Comparison of ENCODE assay signal across 15 cellular contexts in genomic region chr7:13414661-13415105, GRCh38.
A peak's percentile ranks its signal among the peaks of the same experiment; 100 is the strongest.
DNase-seq lines count a peak whose midpoint lies in the region; ATAC-seq, FAIRE-seq and TF ChIP-seq lines count a peak whose summit lies in the region.
"Had no signal": no experiment of that assay in that cellular context is flagged by ENCODE, and none has a peak within 500 bp of the region (broad histone marks: within the 10 kb centered on the region; RNA-seq: fewer than 3 reads in every experiment).

No MANE protein-coding gene starts in this region.

- H3K27me3 ChIP-seq in K562 (ENCODE audit: control insufficient read depth in 2 of 2, insufficient read depth in 2 of 2, low read length in 2 of 2) = no peaks in the 10 kb centered on the region
- H3K27me3 ChIP-seq: BLaER1 treated with 17β-estradiol and CSF1 and Interleukin-3, amounts not matched to agents 10 nM and 100 nM; gastroesophageal sphincter had no signal

- TF ChIP-seq POLR2A in K562 (conservative IDR thresholded peaks at IDR 0.05) = no peak

- in situ Hi-C loops in K562 (cut with MboI) = no loop called here

- no peak for ATAC-seq in K562
- ATAC-seq in GM19023 (IDR thresholded peaks at IDR 0.05; ENCODE audit: unreplicated experiment) = no peak
- no peak for ATAC-seq in HG03108 (IDR thresholded peaks at IDR 0.05; ENCODE audit: unreplicated experiment)
- ATAC-seq: gastroesophageal sphincter; stimulated activated naive B cell treated with anti-CD40 and anti-IgM and Interleukin-4, amounts not matched to agents 10 μg/mL and 1 μg/mL and 100 μg/mL, for 72 hours had no signal

- no peak overlapping the region for H3K4me3 Mint-ChIP-seq in activated CD4-positive, alpha-beta memory T cell treated with anti-CD3 and anti-CD28 coated beads for 36 hours
- no peak overlapping the region for H3K4me3 Mint-ChIP-seq in mesothelial cell of epicardium
- H3K4me3 Mint-ChIP-seq: activated CD4-positive, alpha-beta T cell treated with anti-CD3 and anti-CD28 coated beads, Interleukin-2, amount 10 ng/mL, durations not matched to agents 24 days and 14 days; dendritic cell treated with granulocyte-macrophage colony-stimulating factor and Interleukin-4, amounts not matched to agents 40 ng/mL and 50 ng/mL, for 4 days; stimulated activated naive B cell treated with anti-CD40 and anti-IgM and Interleukin-4, amounts not matched to agents 10 μg/mL and 1 μg/mL and 100 μg/mL, for 72 hours had no signal

- H3K9ac ChIP-seq in K562 (ENCODE audit: insufficient read depth in 1 of 2, low read depth in 2 of 2, low read length in 2 of 2) = no peak overlapping the region
- H3K9ac ChIP-seq: BLaER1 treated with 17β-estradiol and CSF1 and Interleukin-3, amounts not matched to agents 10 nM and 100 nM had no signal

- no peaks in the 10 kb centered on the region for H3K4me1 Mint-ChIP-seq in activated CD4-positive, alpha-beta memory T cell treated with anti-CD3 and anti-CD28 coated beads for 36 hours (ENCODE audit: low read depth)
- no peaks in the 10 kb centered on the region for H3K4me1 Mint-ChIP-seq in mesothelial cell of epicardium
- H3K4me1 Mint-ChIP-seq: activated CD4-positive, alpha-beta T cell treated with anti-CD3 and anti-CD28 coated beads, Interleukin-2, amount 10 ng/mL, durations not matched to agents 24 days and 14 days; stimulated activated naive B cell treated with anti-CD40 and anti-IgM and Interleukin-4, amounts not matched to agents 10 μg/mL and 1 μg/mL and 100 μg/mL, for 72 hours had no signal

- CTCF ChIA-PET in K562 (lab: Yijun Ruan, JAX; ENCODE audit: low intra/inter-chr PET ratio) = no interaction called here
- CTCF ChIA-PET in activated CD4-positive, alpha-beta memory T cell treated with anti-CD3 and anti-CD28 coated beads for 36 hours (lab: Charles Lee) = no interaction called here

- H3K27me3 Mint-ChIP-seq in activated CD4-positive, alpha-beta memory T cell treated with anti-CD3 and anti-CD28 coated beads for 36 hours = no peaks in the 10 kb centered on the region
- H3K27me3 Mint-ChIP-seq in mesothelial cell of epicardium (ENCODE audit: low read depth) = no peaks in the 10 kb centered on the region
- H3K27me3 Mint-ChIP-seq: activated CD4-positive, alpha-beta T cell treated with anti-CD3 and anti-CD28 coated beads, Interleukin-2, amount 10 ng/mL, durations not matched to agents 24 days and 14 days; dendritic cell treated with granulocyte-macrophage colony-stimulating factor and Interleukin-4, amounts not matched to agents 40 ng/mL and 50 ng/mL, for 4 days; stimulated activated naive B cell treated with anti-CD40 and anti-IgM and Interleukin-4, amounts not matched to agents 10 μg/mL and 1 μg/mL and 100 μg/mL, for 72 hours had no signal

- H3K27ac ChIP-seq in K562 (ENCODE audit: extremely low read depth, low read depth, low read length) = no peak overlapping the region
- H3K27ac ChIP-seq: BLaER1 treated with 17β-estradiol and CSF1 and Interleukin-3, amounts not matched to agents 10 nM and 100 nM; gastroesophageal sphincter had no signal

- no peak for TF ChIP-seq EP300 in K562 (IDR thresholded peaks at IDR 0.05; ENCODE audit: low read length)

- H3K4me1 ChIP-seq in K562 (replicated peaks in 1 of 2; ENCODE audit: control insufficient read depth in 2 of 2, insufficient read depth in 2 of 2, low read length in 2 of 2) = no peaks in the 10 kb centered on the region

- no peak for TF ChIP-seq RAD21 in K562 (CRISPR knock-in tag; conservative IDR thresholded peaks at IDR 0.05 in 1 of 2, IDR thresholded peaks at IDR 0.05 in 1 of 2)

- intact Hi-C loops in K562 (cut with micrococcal nuclease) = no loop called here
- intact Hi-C loops in activated CD4-positive, alpha-beta memory T cell treated with anti-CD3 and anti-CD28 coated beads for 36 hours (cut with micrococcal nuclease) = no loop called here

- no peak overlapping the region for H3K27ac Mint-ChIP-seq in activated CD4-positive, alpha-beta memory T cell treated with anti-CD3 and anti-CD28 coated beads for 36 hours
- H3K27ac Mint-ChIP-seq in mesothelial cell of epicardium = no peak overlapping the region
- H3K27ac Mint-ChIP-seq: activated CD4-positive, alpha-beta T cell treated with anti-CD3 and anti-CD28 coated beads, Interleukin-2, amount 10 ng/mL, durations not matched to agents 24 days and 14 days; dendritic cell treated with granulocyte-macrophage colony-stimulating factor and Interleukin-4, amounts not matched to agents 40 ng/mL and 50 ng/mL, for 4 days; stimulated activated naive B cell treated with anti-CD40 and anti-IgM and Interleukin-4, amounts not matched to agents 10 μg/mL and 1 μg/mL and 100 μg/mL, for 72 hours had no signal

- POLR2A ChIA-PET in K562 (lab: Yijun Ruan, JAX) = no interaction called here
- POLR2A ChIA-PET in activated CD4-positive, alpha-beta memory T cell treated with anti-CD3 and anti-CD28 coated beads for 36 hours (lab: Charles Lee) = no interaction called here

- BruUV-seq in K562 (replicated peaks; lab: Mats Ljungman, UMichigan) = no TSS peak

- no peak for FAIRE-seq in K562 (lab: Jason Lieb, UNC)

- H3K9me3 Mint-ChIP-seq in activated CD4-positive, alpha-beta memory T cell treated with anti-CD3 and anti-CD28 coated beads for 36 hours = peaks cover 3% of the 10 kb centered on the region
- peaks cover 13% of the 10 kb centered on the region for H3K9me3 Mint-ChIP-seq in mesothelial cell of epicardium
- H3K9me3 Mint-ChIP-seq: activated CD4-positive, alpha-beta T cell treated with anti-CD3 and anti-CD28 coated beads, Interleukin-2, amount 10 ng/mL, durations not matched to agents 24 days and 14 days had no signal

- H3K4me3 ChIP-seq in K562 = no peak overlapping the region
- H3K4me3 ChIP-seq: BLaER1 treated with 17β-estradiol and CSF1 and Interleukin-3, amounts not matched to agents 10 nM and 100 nM; gastroesophageal sphincter had no signal

- no peaks in the 10 kb centered on the region for H3K36me3 ChIP-seq in K562 (ENCODE audit: control insufficient read depth, insufficient read depth, low read length)
- H3K36me3 ChIP-seq: BLaER1 treated with 17β-estradiol and CSF1 and Interleukin-3, amounts not matched to agents 10 nM and 100 nM; gastroesophageal sphincter had no signal

- no peaks in the 10 kb centered on the region for H3K9me1 ChIP-seq in K562 (ENCODE audit: control insufficient read depth, insufficient read depth, low read length)

- TF ChIP-seq CTCF in K562 (IDR thresholded peaks at IDR 0.05 in 2 of 3, conservative IDR thresholded peaks at IDR 0.05 in 1 of 3; ENCODE audit: insufficient read depth in 2 of 3, low read depth in 1 of 3, low read length in 3 of 3) (no peak), mesothelial cell of epicardium (IDR thresholded peaks at IDR 0.05; ENCODE audit: unreplicated experiment) (no peak)

- H3K36me3 Mint-ChIP-seq in activated CD4-positive, alpha-beta memory T cell treated with anti-CD3 and anti-CD28 coated beads for 36 hours = no peaks in the 10 kb centered on the region
- peaks cover 2% of the 10 kb centered on the region for H3K36me3 Mint-ChIP-seq in mesothelial cell of epicardium

- peak; percentile 65 for DNase-seq in DMS 273 treated with DMSO at 0.1 percent for 48 hours (lab: John Stamatoyannopoulos, UW)
- peak; percentile 48 for DNase-seq in NAMALWA (ENCODE audit: low spot score)
- no peak for DNase-seq in K562 (ENCODE audit: extremely low read depth in 1 of 4, low spot score in 3 of 4)
- peak; percentile 5 for DNase-seq in kidney glomerular epithelial cell (lab: John Stamatoyannopoulos, UW)
- DNase-seq in activated CD4-positive, alpha-beta memory T cell treated with anti-CD3 and anti-CD28 coated beads for 36 hours = no peak
- no peak for DNase-seq in mesothelial cell of epicardium (ENCODE audit: low spot score in 2 of 2, unreplicated experiment in 2 of 2)
- DNase-seq: activated CD4-positive, alpha-beta T cell treated with anti-CD3 and anti-CD28 coated beads, Interleukin-2, amount 10 ng/mL, durations not matched to agents 24 days and 14 days; NCI-H526 treated with DMSO at 0.1 percent for 48 hours; stimulated activated CD4-positive, alpha-beta T cell treated with anti-CD3 and anti-CD28 coated beads, Interleukin-2, amount 100 ng/mL, for 24 hours; stimulated activated naive B cell treated with anti-CD40 and anti-IgM and Interleukin-4, amounts not matched to agents 10 μg/mL and 1 μg/mL and 100 μg/mL, for 72 hours had no signal

- no peak overlapping the region for H2AFZ ChIP-seq in K562 (ENCODE audit: low read depth, low read length)

- H3K79me2 ChIP-seq in K562 (ENCODE audit: control insufficient read depth, insufficient read depth, low read length) = no peaks in the 10 kb centered on the region

- H4K20me1 ChIP-seq in K562 (replicated peaks; ENCODE audit: control insufficient read depth, insufficient read depth, low read length) = no peaks in the 10 kb centered on the region
- H4K20me1 ChIP-seq: BLaER1 treated with 17β-estradiol and CSF1 and Interleukin-3, amounts not matched to agents 10 nM and 100 nM had no signal

- no peak overlapping the region for H3K4me2 ChIP-seq in K562 (ENCODE audit: insufficient read depth, low read length)

- 1% methylated on average over 5 of the region's 5 CpGs for WGBS in K562 (ENCODE audit: insufficient coverage, low coverage, missing lambda C conversion rate)

- no peaks in the 10 kb centered on the region; the same call in 1 of the 2 replicates for H3K9me3 ChIP-seq in K562 (replicated peaks; ENCODE audit: control insufficient read depth, insufficient read depth, low read depth, low read length)
- H3K9me3 ChIP-seq: gastroesophageal sphincter had no signal

TF ChIP-seq in K562, 482 proteins besides CTCF, POLR2A, EP300 and RAD21 (continues in another document):
- TF ChIP-seq ADNP (tag; IDR thresholded peaks at IDR 0.05) (no peak), MAFF (IDR thresholded peaks at IDR 0.05; ENCODE audit: low read length) (peak; percentile 56; the same call in 1 of the 2 replicates), HES1 (IDR thresholded peaks at IDR 0.05; ENCODE audit: low read depth) (no peak), MAFG (tag; conservative IDR thresholded peaks at IDR 0.05) (peak; percentile 49; the same call in 1 of the 2 replicates), NUFIP1 (IDR thresholded peaks at IDR 0.05; ENCODE audit: partially characterized antibody) (no peak), C11orf30 (IDR thresholded peaks at IDR 0.05; ENCODE audit: low read depth) (0 out of 2 replicates have a peak, but pooled peaks have one; percentile 25), ZNF282 (CRISPR knock-in tag; IDR thresholded peaks at IDR 0.05) (no peak), L3MBTL2 (IDR thresholded peaks at IDR 0.05) (no peak), ZNF316 (IDR thresholded peaks at IDR 0.05) (peak; percentile 45; the same call in 1 of the 2 replicates), HSF4 (CRISPR knock-in tag; IDR thresholded peaks at IDR 0.05; ENCODE audit: borderline replicate concordance) (no peak), ETV1 (tag; conservative IDR thresholded peaks at IDR 0.05; ENCODE audit: low read depth) (no peak), MAFK (IDR thresholded peaks at IDR 0.05; ENCODE audit: low read length) (peak; percentile 42; the same call in 1 of the 2 replicates)

Comparison
In these comparisons a context has a peak if more than half of its experiments do, and no peak if none do; other contexts are left out.
1. DNase-seq: peak in DMS 273 treated with DMSO at 0.1 percent for 48 hours (single experiment), NAMALWA (single experiment) and kidney glomerular epithelial cell (single experiment); none in K562 (0 of 4), activated CD4-positive, alpha-beta memory T cell treated with anti-CD3 and anti-CD28 coated beads for 36 hours (single experiment) and mesothelial cell of epicardium (0 of 2).